Comparison of ENCODE assay signal across 14 cellular contexts in the genomic region with DNA sequence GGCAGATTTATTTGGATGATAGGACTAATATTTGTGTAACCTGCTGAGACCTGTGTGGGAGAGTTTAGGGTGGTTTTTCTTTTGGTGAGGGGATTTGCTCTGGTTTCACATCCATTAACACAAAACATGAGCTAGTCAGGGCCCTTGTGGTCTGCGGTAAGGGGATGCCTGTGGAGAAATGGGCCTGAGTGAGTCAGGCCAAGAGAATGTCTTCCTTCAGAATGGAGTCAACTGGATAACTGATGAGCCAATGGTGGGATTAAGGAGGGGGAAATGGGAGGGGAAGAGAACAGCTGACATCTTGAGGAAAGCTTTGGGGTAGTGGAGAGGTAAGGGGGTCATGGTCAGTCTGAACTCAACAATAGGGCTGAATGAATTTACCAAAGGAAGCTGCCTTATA. TPM values are rescaled to one million over a fixed set of nuclear protein-coding genes. Genes with fewer than 3 reads are reported as not detected.
DNase-seq lines count a peak whose midpoint lies in the region; ATAC-seq and TF ChIP-seq lines count a peak whose summit lies in the region.
"Had no signal": no experiment of that assay in that cellular context is flagged by ENCODE, and none has a peak within 500 bp of the region (broad histone marks: within the 10 kb centered on the region; RNA-seq: fewer than 3 reads in every experiment).

No MANE protein-coding gene starts in this region.

- no peak overlapping the region for H3K4me3 ChIP-seq in AG04449 (ENCODE audit: low read depth, low read length)
- H3K4me3 ChIP-seq in HUES48 (ENCODE audit: low read depth, low read length), result no peak overlapping the region
- H3K4me3 ChIP-seq in brain microvascular endothelial cell (ENCODE audit: low read depth, low read length), result no peak overlapping the region
- no peak overlapping the region for H3K4me3 ChIP-seq in kidney epithelial cell (ENCODE audit: low read depth, low read length)
- no peak overlapping the region for H3K4me3 ChIP-seq in suprapubic skin
- H3K4me3 ChIP-seq: lower lobe of right lung had no signal

- no peak overlapping the region for H3K27ac Mint-ChIP-seq in stimulated activated naive B cell treated with anti-CD40 and anti-IgM and Interleukin-4, amounts not matched to agents 10 μg/mL and 1 μg/mL and 100 μg/mL, for 72 hours

- CTCF ChIA-PET in AG04449 (lab: Yijun Ruan, JAX), result interaction anchor here (1.0 to 3.5 kb wide), 10 partner anchors 10 to 134 kb away, joined by 3 to 17 read pairs (median 6); a partner anchor contains a TSS

- DNase-seq in AG04449 (ENCODE audit: low read depth, low spot score) (peak; percentile 85), brain microvascular endothelial cell (peak; percentile 98), kidney epithelial cell (ENCODE audit: low read depth) (peak; percentile 93), suprapubic skin (ENCODE audit: low spot score in 2 of 2) (no peak), SK-N-DZ (ENCODE audit: low spot score) (no peak)
- DNase-seq in stimulated activated naive B cell treated with anti-CD40 and anti-IgM and Interleukin-4, amounts not matched to agents 10 μg/mL and 1 μg/mL and 100 μg/mL, for 72 hours, result no peak
- DNase-seq: erythroblast, lower lobe of right lung, NCI-H510A, retina had no signal

- 82% methylated on average over 1 of the region's 1 CpG for WGBS in suprapubic skin

- H3K4me3 Mint-ChIP-seq in stimulated activated naive B cell treated with anti-CD40 and anti-IgM and Interleukin-4, amounts not matched to agents 10 μg/mL and 1 μg/mL and 100 μg/mL, for 72 hours, result no peak overlapping the region

- no peak overlapping the region for H3K9ac ChIP-seq in HUES48 (ENCODE audit: low read depth, low read length)
- H3K9ac ChIP-seq: KMS-11 had no signal

- H3K9me3 Mint-ChIP-seq in stimulated activated naive B cell treated with anti-CD40 and anti-IgM and Interleukin-4, amounts not matched to agents 10 μg/mL and 1 μg/mL and 100 μg/mL, for 72 hours, result no peaks in the 10 kb centered on the region

- peaks cover 6 to 14% of the 10 kb centered on the region in 2 donors for H3K36me3 Mint-ChIP-seq in stimulated activated naive B cell treated with anti-CD40 and anti-IgM and Interleukin-4, amounts not matched to agents 10 μg/mL and 1 μg/mL and 100 μg/mL, for 72 hours

- H3K36me3 ChIP-seq in HUES48 (ENCODE audit: control insufficient read depth, insufficient read depth, low read length) (no peaks in the 10 kb centered on the region), brain microvascular endothelial cell (replicated peaks) (no peaks in the 10 kb centered on the region), kidney epithelial cell (ENCODE audit: control insufficient read depth, insufficient read depth, low read length) (no peaks in the 10 kb centered on the region), suprapubic skin (peaks cover 18% of the 10 kb centered on the region)

- POLR2A ChIA-PET in AG04449 (lab: Yijun Ruan, JAX), result interaction anchor here (0.6 to 1.3 kb wide), 7 partner anchors 9 to 96 kb away, joined by 3 to 6 read pairs (median 5); a partner anchor contains a TSS

- no peak for TF ChIP-seq POLR2A in suprapubic skin (IDR thresholded peaks at IDR 0.05)

- TF ChIP-seq CTCF in AG04449 (IDR thresholded peaks at IDR 0.05; ENCODE audit: insufficient read depth, low read length, missing control alignments) (no peak), brain microvascular endothelial cell (IDR thresholded peaks at IDR 0.05; ENCODE audit: low read depth, low read length, missing control alignments) (no peak), kidney epithelial cell (IDR thresholded peaks at IDR 0.05; ENCODE audit: insufficient read depth, low read length, poor library complexity, severe bottlenecking) (no peak), suprapubic skin (IDR thresholded peaks at IDR 0.05) (no peak)

- H3K4me1 ChIP-seq in HUES48 (ENCODE audit: control insufficient read depth, insufficient read depth, low read length) (peaks cover 32% of the 10 kb centered on the region), suprapubic skin (peaks cover 5% of the 10 kb centered on the region)
- H3K4me1 ChIP-seq: lower lobe of right lung had no signal

- in situ Hi-C loops in brain microvascular endothelial cell (cut with HindIII; ENCODE audit: low pct_ligation_motif_present, low sequenced_read_pairs), result no loop called here

- H3K27me3 ChIP-seq in HUES48 (ENCODE audit: control insufficient read depth, insufficient read depth, low read length) (no peaks in the 10 kb centered on the region), brain microvascular endothelial cell (replicated peaks) (no peaks in the 10 kb centered on the region), kidney epithelial cell (ENCODE audit: control insufficient read depth, insufficient read depth, low read length) (no peaks in the 10 kb centered on the region), suprapubic skin (no peaks in the 10 kb centered on the region)

- TF ChIP-seq EP300 in suprapubic skin (IDR thresholded peaks at IDR 0.05), result no peak

- H3K27me3 Mint-ChIP-seq in stimulated activated naive B cell treated with anti-CD40 and anti-IgM and Interleukin-4, amounts not matched to agents 10 μg/mL and 1 μg/mL and 100 μg/mL, for 72 hours, result no peaks in the 10 kb centered on the region

- H3K27ac ChIP-seq in HUES48 (ENCODE audit: low read depth, low read length) (peak overlapping the region; percentile 56), brain microvascular endothelial cell (peak overlapping the region; percentile 82), suprapubic skin (no peak overlapping the region)
- H3K27ac ChIP-seq: KMS-11, lower lobe of right lung had no signal

- no peak for ATAC-seq in stimulated activated naive B cell treated with anti-CD40 and anti-IgM and Interleukin-4, amounts not matched to agents 10 μg/mL and 1 μg/mL and 100 μg/mL, for 72 hours (replicated peaks)
- ATAC-seq in GM21619 (IDR thresholded peaks at IDR 0.05; ENCODE audit: unreplicated experiment), result no peak
- ATAC-seq: lower lobe of right lung had no signal

- no peaks in the 10 kb centered on the region for H3K4me1 Mint-ChIP-seq in stimulated activated naive B cell treated with anti-CD40 and anti-IgM and Interleukin-4, amounts not matched to agents 10 μg/mL and 1 μg/mL and 100 μg/mL, for 72 hours

- no peaks in the 10 kb centered on the region for H3K9me3 ChIP-seq in HUES48 (ENCODE audit: control insufficient read depth, insufficient read depth, low read length)
- H3K9me3 ChIP-seq in suprapubic skin, result no peaks in the 10 kb centered on the region
- H3K9me3 ChIP-seq: lower lobe of right lung had no signal

RNA-seq across cellular contexts. Expression of a gene that starts 13.9 kb away (rescaled TPM):
- total RNA-seq in kidney epithelial cell, result 1.3 and 1.6 TPM in 2 replicates
- total RNA-seq in suprapubic skin, result 10 to 100 TPM; 18.6 to 57.9 (median 38.8) TPM
- polyA plus RNA-seq in SK-N-DZ (2014; cell fraction: cytosol; rRNA removed), result 0.49 and 0.69 TPM in 2 replicates
- polyA plus RNA-seq in SK-N-DZ (2014; cell fraction: nucleus; rRNA removed), result 0.67 and 2.8 TPM in 2 replicates
- total RNA-seq: activated CD8-positive, alpha-beta memory T cell treated with anti-CD3 and anti-CD28 coated beads for 36 hours had no signal

Comparison
In these comparisons a context has a peak if more than half of its experiments do, and no peak if none do; other contexts are left out.
1. DNase-seq: peak in AG04449 (single experiment), brain microvascular endothelial cell (single experiment) and kidney epithelial cell (single experiment); none in suprapubic skin (0 of 2), SK-N-DZ (single experiment) and stimulated activated naive B cell treated with anti-CD40 and anti-IgM and Interleukin-4, amounts not matched to agents 10 μg/mL and 1 μg/mL and 100 μg/mL, for 72 hours (single experiment).